In the genomic region with DNA sequence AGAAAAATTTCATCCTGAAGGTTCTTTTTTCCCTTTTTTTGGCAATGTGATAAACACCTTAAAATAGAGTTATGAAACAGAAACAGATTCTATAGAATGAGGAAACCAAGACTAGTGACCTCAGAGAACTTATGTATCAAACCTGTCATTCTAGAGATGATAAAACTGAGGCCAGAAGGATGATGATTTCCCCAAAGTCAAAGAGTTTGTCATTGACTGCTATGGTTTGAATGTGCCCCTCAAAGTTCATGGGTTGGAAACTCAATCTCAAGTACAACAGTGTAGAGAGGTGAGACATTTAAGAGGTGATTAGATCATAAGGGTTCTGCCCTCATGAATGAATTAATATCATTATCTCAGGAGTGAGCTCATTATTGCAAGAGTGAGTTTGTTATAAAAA, we compare ENCODE assay signal across 14 cellular contexts.
DNase-seq lines count a peak whose midpoint lies in the region; ATAC-seq and TF ChIP-seq lines count a peak whose summit lies in the region.
"Had no signal": no experiment of that assay in that cellular context is flagged by ENCODE, and none has a peak within 500 bp of the region (broad histone marks: within the 10 kb centered on the region; RNA-seq: fewer than 3 reads in every experiment).

No MANE protein-coding gene starts in this region.

- 0 out of 2 replicates have a peak overlapping the region, but pooled peaks have one; percentile 15 for H3K4me3 ChIP-seq in MM.1S (ENCODE audit: low read length)
- H3K4me3 ChIP-seq: neural progenitor cell had no signal

- H3K4me1 ChIP-seq in MM.1S (ENCODE audit: low read length), result peaks cover 61% of the 10 kb centered on the region
- H3K4me1 ChIP-seq: neural progenitor cell had no signal

- no peak for TF ChIP-seq CTCF in MM.1S (IDR thresholded peaks at IDR 0.05; ENCODE audit: low read length)

- peak overlapping the region; percentile 57 for H2AFZ ChIP-seq in MM.1S (ENCODE audit: low read length)
- H2AFZ ChIP-seq: neural progenitor cell had no signal

- no peaks in the 10 kb centered on the region for H3K36me3 Mint-ChIP-seq in stimulated activated effector memory CD8-positive, alpha-beta T cell treated with anti-CD3 and anti-CD28 coated beads, Interleukin-12 subunit alpha, Interleukin-12 subunit beta, amount 100 ng/mL, for 72 hours
- H3K36me3 Mint-ChIP-seq: activated naive CD8-positive, alpha-beta T cell; neural progenitor cell had no signal

- H3K9me3 ChIP-seq in MM.1S (replicated peaks; ENCODE audit: insufficient read depth, low read length), result no peaks in the 10 kb centered on the region

- H3K79me2 ChIP-seq in MM.1S (ENCODE audit: low read length), result no peaks in the 10 kb centered on the region

- no peaks in the 10 kb centered on the region for H3K36me3 ChIP-seq in MM.1S (replicated peaks; ENCODE audit: insufficient read depth, low read length)
- H3K36me3 ChIP-seq: neural progenitor cell had no signal

- peak overlapping the region; percentile 30; the same call in 1 of the 2 replicates for H3K9ac ChIP-seq in MM.1S (ENCODE audit: low read length)
- H3K9ac ChIP-seq: neural progenitor cell had no signal

- H4K20me1 ChIP-seq in MM.1S (ENCODE audit: insufficient read depth, low read length), result no peaks in the 10 kb centered on the region

- H3K9me3 Mint-ChIP-seq in stimulated activated effector memory CD8-positive, alpha-beta T cell treated with anti-CD3 and anti-CD28 coated beads, Interleukin-12 subunit alpha, Interleukin-12 subunit beta, amount 100 ng/mL, for 72 hours, result peaks cover 9% of the 10 kb centered on the region
- H3K9me3 Mint-ChIP-seq: neural progenitor cell had no signal

- H3K27ac ChIP-seq in MM.1S (ENCODE audit: low read length), result peak overlapping the region; percentile 69; the same call in 1 of the 2 replicates
- H3K27ac ChIP-seq: 22Rv1, neural progenitor cell had no signal

- H3K9me2 ChIP-seq in MM.1S (replicated peaks; ENCODE audit: insufficient read depth, low read length), result no peaks in the 10 kb centered on the region

- peak overlapping the region; percentile 52 for H3K4me2 ChIP-seq in MM.1S (ENCODE audit: low read depth, low read length)
- H3K4me2 ChIP-seq: neural progenitor cell had no signal

- no peak overlapping the region for H3K4me3 Mint-ChIP-seq in stimulated activated effector memory CD8-positive, alpha-beta T cell treated with anti-CD3 and anti-CD28 coated beads, Interleukin-12 subunit alpha, Interleukin-12 subunit beta, amount 100 ng/mL, for 72 hours
- H3K4me3 Mint-ChIP-seq: activated naive CD8-positive, alpha-beta T cell; neural progenitor cell had no signal

- ATAC-seq in HG02623 (IDR thresholded peaks at IDR 0.05; ENCODE audit: unreplicated experiment) (peak; percentile 36), HG02571 (IDR thresholded peaks at IDR 0.05; ENCODE audit: unreplicated experiment) (no peak), GM18873 (IDR thresholded peaks at IDR 0.05; ENCODE audit: low FRiP score, unreplicated experiment) (no peak)
- peak; percentile 77 for ATAC-seq in stimulated activated effector memory CD8-positive, alpha-beta T cell treated with anti-CD3 and anti-CD28 coated beads, Interleukin-12 subunit alpha, Interleukin-12 subunit beta, amount 100 ng/mL, for 72 hours

- H3K27ac Mint-ChIP-seq in stimulated activated effector memory CD8-positive, alpha-beta T cell treated with anti-CD3 and anti-CD28 coated beads, Interleukin-12 subunit alpha, Interleukin-12 subunit beta, amount 100 ng/mL, for 72 hours, result no peak overlapping the region
- H3K27ac Mint-ChIP-seq: activated naive CD8-positive, alpha-beta T cell; neural progenitor cell had no signal

- DNase-seq in NOMO-1 treated with DMSO at 0.1 percent for 48 hours (lab: John Stamatoyannopoulos, UW; ENCODE audit: unreplicated experiment) (peak; percentile 30), NOMO-1 treated with dmso at 0.1 percent for 144 hours (lab: John Stamatoyannopoulos, UW; ENCODE audit: unreplicated experiment) (no peak), MM.1S (peak; percentile 43), NCI-H1930 (lab: John Stamatoyannopoulos, UW) (no peak)
- no peak for DNase-seq in stimulated activated effector memory CD8-positive, alpha-beta T cell treated with anti-CD3 and anti-CD28 coated beads, Interleukin-12 subunit alpha, Interleukin-12 subunit beta, amount 100 ng/mL, for 72 hours (ENCODE audit: low spot score in 2 of 2)
- DNase-seq: dermis blood vessel endothelial cell, KG1, kidney glomerular epithelial cell had no signal

- no peaks in the 10 kb centered on the region for H3K27me3 ChIP-seq in MM.1S (replicated peaks; ENCODE audit: insufficient read depth, low read length)
- H3K27me3 ChIP-seq: neural progenitor cell had no signal

- H3F3A ChIP-seq in MM.1S (ENCODE audit: insufficient read depth, low read length), result peaks cover 14% of the 10 kb centered on the region

- H3K4me1 Mint-ChIP-seq in stimulated activated effector memory CD8-positive, alpha-beta T cell treated with anti-CD3 and anti-CD28 coated beads, Interleukin-12 subunit alpha, Interleukin-12 subunit beta, amount 100 ng/mL, for 72 hours, result no peaks in the 10 kb centered on the region
- H3K4me1 Mint-ChIP-seq: neural progenitor cell had no signal

Comparison
In these comparisons a context has a peak if more than half of its experiments do, and no peak if none do; other contexts are left out.
1. DNase-seq: peak in NOMO-1 treated with DMSO at 0.1 percent for 48 hours (single experiment) and MM.1S (single experiment); none in NOMO-1 treated with dmso at 0.1 percent for 144 hours (single experiment), stimulated activated effector memory CD8-positive, alpha-beta T cell treated with anti-CD3 and anti-CD28 coated beads, Interleukin-12 subunit alpha, Interleukin-12 subunit beta, amount 100 ng/mL, for 72 hours (0 of 2) and NCI-H1930 (0 of 2).
2. ATAC-seq: peak in HG02623 (single experiment) and stimulated activated effector memory CD8-positive, alpha-beta T cell treated with anti-CD3 and anti-CD28 coated beads, Interleukin-12 subunit alpha, Interleukin-12 subunit beta, amount 100 ng/mL, for 72 hours (single experiment); none in HG02571 (single experiment) and GM18873 (single experiment).